ENCODE assay signal across 8 cellular contexts in genomic region chr17:75131278-75132017, GRCh38. TPM values are rescaled to one million over a fixed set of nuclear protein-coding genes. Genes with fewer than 3 reads are reported as not detected.
DNase-seq lines count a peak whose midpoint lies in the region; ATAC-seq and TF ChIP-seq lines count a peak whose summit lies in the region.

NT5C (minus strand) TSS chr17:75131742; CDS start chr17:75131707, 35 bp downstream.

- peak; percentile 51 for TF ChIP-seq CTCF in activated CD8-positive, alpha-beta T cell treated with anti-CD3 and anti-CD28 coated beads for 36 hours (IDR thresholded peaks at IDR 0.05)

- no peaks in the 10 kb centered on the region for H3K27me3 ChIP-seq in CD4-positive, CD25-positive, alpha-beta regulatory T cell (ENCODE audit: control insufficient read depth, insufficient read depth, low read length)
- no peaks in the 10 kb centered on the region for H3K27me3 ChIP-seq in effector memory CD4-positive, alpha-beta T cell (replicated peaks; ENCODE audit: control insufficient read depth, insufficient read depth, low read length, poor library complexity, severe bottlenecking)

- peak within 1 kb of the TSS; percentile 80 for H3K27ac ChIP-seq in CD4-positive, CD25-positive, alpha-beta regulatory T cell (ENCODE audit: insufficient read depth, low read length, poor library complexity, severe bottlenecking)
- H3K27ac ChIP-seq in effector memory CD4-positive, alpha-beta T cell (ENCODE audit: insufficient read depth, low read length, poor library complexity, severe bottlenecking) = peak within 1 kb of the TSS; percentile 71

- intact Hi-C loops in activated CD8-positive, alpha-beta T cell treated with anti-CD3 and anti-CD28 coated beads for 36 hours (cut with micrococcal nuclease) = no loop called here

- H3K27ac Mint-ChIP-seq in CD4-positive, CD25-positive, alpha-beta regulatory T cell = peak within 1 kb of the TSS; percentile 75 to 93 (median 90)
- H3K27ac Mint-ChIP-seq in activated CD8-positive, alpha-beta T cell treated with anti-CD3 and anti-CD28 coated beads for 36 hours = peak within 1 kb of the TSS; percentile 93

- peaks cover 12% of the 10 kb centered on the region for H3K36me3 Mint-ChIP-seq in CD4-positive, CD25-positive, alpha-beta regulatory T cell
- peaks cover 16% of the 10 kb centered on the region for H3K36me3 Mint-ChIP-seq in activated CD8-positive, alpha-beta T cell treated with anti-CD3 and anti-CD28 coated beads for 36 hours (ENCODE audit: low read depth)

- peaks cover 11 to 20% (median 11%) of the 10 kb centered on the region in 4 donors for H3K4me1 Mint-ChIP-seq in CD4-positive, CD25-positive, alpha-beta regulatory T cell
- H3K4me1 Mint-ChIP-seq in activated CD8-positive, alpha-beta T cell treated with anti-CD3 and anti-CD28 coated beads for 36 hours (ENCODE audit: low read depth) = peaks cover 12% of the 10 kb centered on the region

- no peaks in the 10 kb centered on the region for H3K9me3 Mint-ChIP-seq in CD4-positive, CD25-positive, alpha-beta regulatory T cell
- no peaks in the 10 kb centered on the region for H3K9me3 Mint-ChIP-seq in activated CD8-positive, alpha-beta T cell treated with anti-CD3 and anti-CD28 coated beads for 36 hours

- no peaks in the 10 kb centered on the region for H3K9me3 ChIP-seq in CD4-positive, CD25-positive, alpha-beta regulatory T cell (ENCODE audit: control insufficient read depth in 2 of 2, low read length in 2 of 2)
- no peaks in the 10 kb centered on the region for H3K9me3 ChIP-seq in effector memory CD4-positive, alpha-beta T cell (ENCODE audit: control insufficient read depth, low read length)

- peak; percentile 52 to 81 (median 60) for DNase-seq in CD4-positive, CD25-positive, alpha-beta regulatory T cell
- peak; percentile 90 for DNase-seq in GM19238 (ENCODE audit: insufficient read length, low spot score)
- DNase-seq in NCI-H774 (lab: John Stamatoyannopoulos, UW) = peak; percentile 91
- DNase-seq in activated CD8-positive, alpha-beta T cell treated with anti-CD3 and anti-CD28 coated beads for 36 hours = peak; percentile 86
- peak in 2 of 3 donors; percentile 24 to 51 for DNase-seq in effector memory CD4-positive, alpha-beta T cell
- DNase-seq in medulla oblongata (ENCODE audit: extremely low spot score) = peak; percentile 63
- peak; percentile 72 to 78 for DNase-seq in stimulated activated CD8-positive, alpha-beta memory T cell treated with anti-CD3 and anti-CD28 coated beads, Interleukin-15, amount 100 ng/mL, for 48 hours (ENCODE audit: low read depth in 2 of 2)

- peak within 1 kb of the TSS; percentile 91 to 94 (median 94) for H3K4me3 Mint-ChIP-seq in CD4-positive, CD25-positive, alpha-beta regulatory T cell
- peak within 1 kb of the TSS; percentile 86 for H3K4me3 Mint-ChIP-seq in activated CD8-positive, alpha-beta T cell treated with anti-CD3 and anti-CD28 coated beads for 36 hours

- H3K4me3 ChIP-seq in CD4-positive, CD25-positive, alpha-beta regulatory T cell (ENCODE audit: low read depth, low read length) = peak within 1 kb of the TSS; percentile 59
- H3K4me3 ChIP-seq in effector memory CD4-positive, alpha-beta T cell (ENCODE audit: insufficient read depth, low read depth, low read length, poor library complexity, severe bottlenecking) = peak within 1 kb of the TSS; percentile 90

- peaks cover 16% of the 10 kb centered on the region for H3K4me1 ChIP-seq in CD4-positive, CD25-positive, alpha-beta regulatory T cell (ENCODE audit: control insufficient read depth, insufficient read depth, low read length, poor library complexity, severe bottlenecking)
- H3K4me1 ChIP-seq in effector memory CD4-positive, alpha-beta T cell (ENCODE audit: control insufficient read depth, insufficient read depth, low read length, poor library complexity, severe bottlenecking) = peaks cover 11% of the 10 kb centered on the region

- POLR2A ChIA-PET in activated CD8-positive, alpha-beta T cell treated with anti-CD3 and anti-CD28 coated beads for 36 hours (lab: Charles Lee) = interaction anchor here (0.7 to 3.9 kb wide), 16 partner anchors 9 to 170 kb away, joined by 3 to 40 read pairs (median 4); partner anchors contain the start of genes ARMC7, JPT1, NUP85 and SLC16A5

- CTCF ChIA-PET in activated CD8-positive, alpha-beta T cell treated with anti-CD3 and anti-CD28 coated beads for 36 hours (lab: Charles Lee) = interaction anchor here (0.6 to 9.2 kb wide), 32 partner anchors 9 to 170 kb away, joined by 3 to 147 read pairs (median 4); partner anchors contain the start of genes ARMC7, CDR2L, GGA3 and MIF4GD

- peak; percentile 68 to 76 for ATAC-seq in CD4-positive, CD25-positive, alpha-beta regulatory T cell (ENCODE audit: low read depth in 2 of 2)
- ATAC-seq in HG03378 (IDR thresholded peaks at IDR 0.05; ENCODE audit: unreplicated experiment) = peak; percentile 57
- peak; percentile 83 for ATAC-seq in activated CD8-positive, alpha-beta T cell treated with anti-CD3 and anti-CD28 coated beads for 36 hours

- no peaks in the 10 kb centered on the region for H3K27me3 Mint-ChIP-seq in CD4-positive, CD25-positive, alpha-beta regulatory T cell
- H3K27me3 Mint-ChIP-seq in activated CD8-positive, alpha-beta T cell treated with anti-CD3 and anti-CD28 coated beads for 36 hours = no peaks in the 10 kb centered on the region

- H3K36me3 ChIP-seq in CD4-positive, CD25-positive, alpha-beta regulatory T cell (ENCODE audit: control insufficient read depth, insufficient read depth, low read length) = peaks cover 8% of the 10 kb centered on the region
- H3K36me3 ChIP-seq in effector memory CD4-positive, alpha-beta T cell (ENCODE audit: control insufficient read depth, insufficient read depth, low read length) = peaks cover 15% of the 10 kb centered on the region

RNA-seq across cellular contexts. Expression of gene NT5C, which starts in this region (rescaled TPM):
- total RNA-seq in CD4-positive, CD25-positive, alpha-beta regulatory T cell = 31.6 TPM
- 10 to 100 TPM; 55.4 to 66.9 (median 57.2) TPM for polyA plus RNA-seq in CD4-positive, CD25-positive, alpha-beta regulatory T cell
- total RNA-seq in activated CD8-positive, alpha-beta T cell treated with anti-CD3 and anti-CD28 coated beads for 36 hours = 10 to 100 TPM; 66.1 to 68.1 TPM

Comparison
In these comparisons a context has a peak if more than half of its experiments do, and no peak if none do; other contexts are left out.
1. Peak in every context shown above with its lines: DNase-seq, ATAC-seq, H3K4me3 ChIP-seq and H3K27ac ChIP-seq.
2. DNase-seq: peak in every context shown above with its lines; median percentile 91 in NCI-H774; 90 in GM19238; 86 in activated CD8-positive, alpha-beta T cell treated with anti-CD3 and anti-CD28 coated beads for 36 hours; 75 in stimulated activated CD8-positive, alpha-beta memory T cell treated with anti-CD3 and anti-CD28 coated beads, Interleukin-15, amount 100 ng/mL, for 48 hours; 63 in medulla oblongata; 60 in CD4-positive, CD25-positive, alpha-beta regulatory T cell; 38 in effector memory CD4-positive, alpha-beta T cell.